ENCODE assay signal across 1 cellular context in the genomic region with DNA sequence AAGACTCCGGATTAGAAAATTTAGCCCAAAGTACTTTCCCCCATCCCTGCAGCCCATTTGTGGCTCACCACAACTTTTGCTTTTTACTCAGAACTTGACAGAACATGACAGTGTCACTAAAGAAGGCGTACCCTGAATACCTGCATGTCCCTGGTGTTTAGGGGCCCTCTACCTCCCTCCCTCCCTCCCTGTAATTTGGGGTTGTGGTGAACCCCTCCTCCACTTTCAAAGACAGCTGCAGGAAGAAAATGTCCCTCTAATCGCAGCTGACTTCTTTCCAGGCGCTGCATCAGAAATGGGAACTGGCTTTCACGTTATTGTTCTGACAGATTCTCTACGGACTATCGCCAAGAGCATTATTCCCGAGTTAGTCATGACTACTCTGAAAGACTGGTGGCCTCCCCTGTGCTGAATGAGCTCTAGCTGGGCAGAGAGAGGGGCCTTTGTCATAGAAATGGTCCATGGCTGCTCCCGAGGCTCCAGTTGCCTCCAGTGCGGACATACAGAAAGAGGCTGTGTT.
TF ChIP-seq lines count a peak whose summit lies in the region.

No MANE protein-coding gene starts in this region.

TF ChIP-seq in GM12878, 131 proteins besides CTCF, POLR2A, EP300 and RAD21 (continued from another document and continues in another):
- peak; percentile 74 to 75 for TF ChIP-seq IKZF2 (IDR thresholded peaks at IDR 0.05)
- no peak for TF ChIP-seq ZNF384 (IDR thresholded peaks at IDR 0.05; ENCODE audit: borderline replicate concordance, low read depth, low read length)
- TF ChIP-seq, protein P1, sequence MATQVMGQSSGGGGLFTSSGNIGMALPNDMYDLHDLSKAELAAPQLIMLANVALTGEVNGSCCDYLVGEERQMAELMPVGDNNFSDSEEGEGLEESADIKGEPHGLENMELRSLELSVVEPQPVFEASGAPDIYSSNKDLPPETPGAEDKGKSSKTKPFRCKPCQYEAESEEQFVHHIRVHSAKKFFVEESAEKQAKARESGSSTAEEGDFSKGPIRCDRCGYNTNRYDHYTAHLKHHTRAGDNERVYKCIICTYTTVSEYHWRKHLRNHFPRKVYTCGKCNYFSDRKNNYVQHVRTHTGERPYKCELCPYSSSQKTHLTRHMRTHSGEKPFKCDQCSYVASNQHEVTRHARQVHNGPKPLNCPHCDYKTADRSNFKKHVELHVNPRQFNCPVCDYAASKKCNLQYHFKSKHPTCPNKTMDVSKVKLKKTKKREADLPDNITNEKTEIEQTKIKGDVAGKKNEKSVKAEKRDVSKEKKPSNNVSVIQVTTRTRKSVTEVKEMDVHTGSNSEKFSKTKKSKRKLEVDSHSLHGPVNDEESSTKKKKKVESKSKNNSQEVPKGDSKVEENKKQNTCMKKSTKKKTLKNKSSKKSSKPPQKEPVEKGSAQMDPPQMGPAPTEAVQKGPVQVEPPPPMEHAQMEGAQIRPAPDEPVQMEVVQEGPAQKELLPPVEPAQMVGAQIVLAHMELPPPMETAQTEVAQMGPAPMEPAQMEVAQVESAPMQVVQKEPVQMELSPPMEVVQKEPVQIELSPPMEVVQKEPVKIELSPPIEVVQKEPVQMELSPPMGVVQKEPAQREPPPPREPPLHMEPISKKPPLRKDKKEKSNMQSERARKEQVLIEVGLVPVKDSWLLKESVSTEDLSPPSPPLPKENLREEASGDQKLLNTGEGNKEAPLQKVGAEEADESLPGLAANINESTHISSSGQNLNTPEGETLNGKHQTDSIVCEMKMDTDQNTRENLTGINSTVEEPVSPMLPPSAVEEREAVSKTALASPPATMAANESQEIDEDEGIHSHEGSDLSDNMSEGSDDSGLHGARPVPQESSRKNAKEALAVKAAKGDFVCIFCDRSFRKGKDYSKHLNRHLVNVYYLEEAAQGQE (IDR thresholded peaks at IDR 0.05; ENCODE audit: low read depth, low read length): no peak
- no peak for TF ChIP-seq GATAD2B (conservative IDR thresholded peaks at IDR 0.05; ENCODE audit: low read depth)
- no peak for TF ChIP-seq POU2F2 (IDR thresholded peaks at IDR 0.05; ENCODE audit: borderline replicate concordance, low read depth, low read length)
- 0 out of 3 replicates have a peak, but pooled peaks of 1 of the 2 experiments have one; percentile 4 for TF ChIP-seq EGR1 (IDR thresholded peaks at IDR 0.05; ENCODE audit: borderline replicate concordance in 1 of 2, low read depth in 2 of 2, low read length in 2 of 2)
- TF ChIP-seq CBX5 (IDR thresholded peaks at IDR 0.05; ENCODE audit: low read depth): no peak
- TF ChIP-seq NFXL1 (IDR thresholded peaks at IDR 0.05; ENCODE audit: borderline replicate concordance): no peak
- peak; percentile 83 for TF ChIP-seq CREM (IDR thresholded peaks at IDR 0.05; ENCODE audit: low read depth)
- TF ChIP-seq MYB (IDR thresholded peaks at IDR 0.05; ENCODE audit: borderline replicate concordance, low read depth, low read length): no peak
- TF ChIP-seq GABPA (IDR thresholded peaks at IDR 0.05; ENCODE audit: low read depth): 0 out of 2 replicates have a peak, but pooled peaks have one; percentile 45
- no peak for TF ChIP-seq MYC (IDR thresholded peaks at IDR 0.05; ENCODE audit: insufficient read depth, insufficient read length, insufficient replicate concordance, low read length, severe bottlenecking)
- no peak for TF ChIP-seq HDAC2 (IDR thresholded peaks at IDR 0.05)
- no peak for TF ChIP-seq TAF1 (IDR thresholded peaks at IDR 0.05; ENCODE audit: borderline replicate concordance, low read depth, low read length)
- TF ChIP-seq BCLAF1 (IDR thresholded peaks at IDR 0.05): no peak
- TF ChIP-seq ELK1 (IDR thresholded peaks at IDR 0.05; ENCODE audit: low read depth, low read length): no peak
- TF ChIP-seq RUNX3 (IDR thresholded peaks at IDR 0.05; ENCODE audit: low read length): peak; percentile 99
- TF ChIP-seq, protein P2, sequence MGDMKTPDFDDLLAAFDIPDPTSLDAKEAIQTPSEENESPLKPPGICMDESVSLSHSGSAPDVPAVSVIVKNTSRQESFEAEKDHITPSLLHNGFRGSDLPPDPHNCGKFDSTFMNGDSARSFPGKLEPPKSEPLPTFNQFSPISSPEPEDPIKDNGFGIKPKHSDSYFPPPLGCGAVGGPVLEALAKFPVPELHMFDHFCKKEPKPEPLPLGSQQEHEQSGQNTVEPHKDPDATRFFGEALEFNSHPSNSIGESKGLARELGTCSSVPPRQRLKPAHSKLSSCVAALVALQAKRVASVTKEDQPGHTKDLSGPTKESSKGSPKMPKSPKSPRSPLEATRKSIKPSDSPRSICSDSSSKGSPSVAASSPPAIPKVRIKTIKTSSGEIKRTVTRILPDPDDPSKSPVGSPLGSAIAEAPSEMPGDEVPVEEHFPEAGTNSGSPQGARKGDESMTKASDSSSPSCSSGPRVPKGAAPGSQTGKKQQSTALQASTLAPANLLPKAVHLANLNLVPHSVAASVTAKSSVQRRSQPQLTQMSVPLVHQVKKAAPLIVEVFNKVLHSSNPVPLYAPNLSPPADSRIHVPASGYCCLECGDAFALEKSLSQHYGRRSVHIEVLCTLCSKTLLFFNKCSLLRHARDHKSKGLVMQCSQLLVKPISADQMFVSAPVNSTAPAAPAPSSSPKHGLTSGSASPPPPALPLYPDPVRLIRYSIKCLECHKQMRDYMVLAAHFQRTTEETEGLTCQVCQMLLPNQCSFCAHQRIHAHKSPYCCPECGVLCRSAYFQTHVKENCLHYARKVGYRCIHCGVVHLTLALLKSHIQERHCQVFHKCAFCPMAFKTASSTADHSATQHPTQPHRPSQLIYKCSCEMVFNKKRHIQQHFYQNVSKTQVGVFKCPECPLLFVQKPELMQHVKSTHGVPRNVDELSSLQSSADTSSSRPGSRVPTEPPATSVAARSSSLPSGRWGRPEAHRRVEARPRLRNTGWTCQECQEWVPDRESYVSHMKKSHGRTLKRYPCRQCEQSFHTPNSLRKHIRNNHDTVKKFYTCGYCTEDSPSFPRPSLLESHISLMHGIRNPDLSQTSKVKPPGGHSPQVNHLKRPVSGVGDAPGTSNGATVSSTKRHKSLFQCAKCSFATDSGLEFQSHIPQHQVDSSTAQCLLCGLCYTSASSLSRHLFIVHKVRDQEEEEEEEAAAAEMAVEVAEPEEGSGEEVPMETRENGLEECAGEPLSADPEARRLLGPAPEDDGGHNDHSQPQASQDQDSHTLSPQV (IDR thresholded peaks at IDR 0.05): no peak
- TF ChIP-seq POLR2AphosphoS2 (IDR thresholded peaks at IDR 0.05; ENCODE audit: low read depth, low read length): no peak
- no peak for TF ChIP-seq RBBP5 (conservative IDR thresholded peaks at IDR 0.05)
- no peak for TF ChIP-seq SUPT20H (IDR thresholded peaks at IDR 0.05; ENCODE audit: borderline replicate concordance, control insufficient read depth, low read depth, low read length)
- no peak for TF ChIP-seq SMAD1 (IDR thresholded peaks at IDR 0.05; ENCODE audit: low read depth, partially characterized antibody)
- no peak for TF ChIP-seq RELA (IDR thresholded peaks at IDR 0.05; ENCODE audit: borderline replicate concordance, partially characterized antibody)
- no peak for TF ChIP-seq ZNF622 (IDR thresholded peaks at IDR 0.05)
- peak; percentile 38 for TF ChIP-seq BCL3 (IDR thresholded peaks at IDR 0.05; ENCODE audit: borderline replicate concordance, insufficient read depth, low read depth, low read length, poor library complexity, severe bottlenecking)
- TF ChIP-seq POLR2AphosphoS5 (IDR thresholded peaks at IDR 0.05; ENCODE audit: low read length): no peak
- TF ChIP-seq RB1 (IDR thresholded peaks at IDR 0.05; ENCODE audit: borderline replicate concordance): no peak
- 0 out of 2 replicates have a peak, but pooled peaks have one; percentile 45 for TF ChIP-seq BCL11A (IDR thresholded peaks at IDR 0.05; ENCODE audit: low read depth, low read length)
- TF ChIP-seq, protein P3, sequence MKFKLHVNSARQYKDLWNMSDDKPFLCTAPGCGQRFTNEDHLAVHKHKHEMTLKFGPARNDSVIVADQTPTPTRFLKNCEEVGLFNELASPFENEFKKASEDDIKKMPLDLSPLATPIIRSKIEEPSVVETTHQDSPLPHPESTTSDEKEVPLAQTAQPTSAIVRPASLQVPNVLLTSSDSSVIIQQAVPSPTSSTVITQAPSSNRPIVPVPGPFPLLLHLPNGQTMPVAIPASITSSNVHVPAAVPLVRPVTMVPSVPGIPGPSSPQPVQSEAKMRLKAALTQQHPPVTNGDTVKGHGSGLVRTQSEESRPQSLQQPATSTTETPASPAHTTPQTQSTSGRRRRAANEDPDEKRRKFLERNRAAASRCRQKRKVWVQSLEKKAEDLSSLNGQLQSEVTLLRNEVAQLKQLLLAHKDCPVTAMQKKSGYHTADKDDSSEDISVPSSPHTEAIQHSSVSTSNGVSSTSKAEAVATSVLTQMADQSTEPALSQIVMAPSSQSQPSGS (IDR thresholded peaks at IDR 0.05; ENCODE audit: low read length): no peak
- TF ChIP-seq IRF5 (IDR thresholded peaks at IDR 0.05; ENCODE audit: borderline replicate concordance): no peak
- peak; percentile 43; the same call in 1 of the 2 replicates for TF ChIP-seq IKZF1 (conservative IDR thresholded peaks at IDR 0.05)
- peak; percentile 91; the same call in 1 of the 2 replicates for TF ChIP-seq MTA3 (IDR thresholded peaks at IDR 0.05; ENCODE audit: borderline replicate concordance, low read length)
- peak; percentile 87 for TF ChIP-seq ZBED1 (IDR thresholded peaks at IDR 0.05; ENCODE audit: borderline replicate concordance)
- TF ChIP-seq SREBF1 (IDR thresholded peaks at IDR 0.05; ENCODE audit: low read length): no peak
- TF ChIP-seq BMI1 (IDR thresholded peaks at IDR 0.05; ENCODE audit: borderline replicate concordance): no peak
- TF ChIP-seq, protein P4, sequence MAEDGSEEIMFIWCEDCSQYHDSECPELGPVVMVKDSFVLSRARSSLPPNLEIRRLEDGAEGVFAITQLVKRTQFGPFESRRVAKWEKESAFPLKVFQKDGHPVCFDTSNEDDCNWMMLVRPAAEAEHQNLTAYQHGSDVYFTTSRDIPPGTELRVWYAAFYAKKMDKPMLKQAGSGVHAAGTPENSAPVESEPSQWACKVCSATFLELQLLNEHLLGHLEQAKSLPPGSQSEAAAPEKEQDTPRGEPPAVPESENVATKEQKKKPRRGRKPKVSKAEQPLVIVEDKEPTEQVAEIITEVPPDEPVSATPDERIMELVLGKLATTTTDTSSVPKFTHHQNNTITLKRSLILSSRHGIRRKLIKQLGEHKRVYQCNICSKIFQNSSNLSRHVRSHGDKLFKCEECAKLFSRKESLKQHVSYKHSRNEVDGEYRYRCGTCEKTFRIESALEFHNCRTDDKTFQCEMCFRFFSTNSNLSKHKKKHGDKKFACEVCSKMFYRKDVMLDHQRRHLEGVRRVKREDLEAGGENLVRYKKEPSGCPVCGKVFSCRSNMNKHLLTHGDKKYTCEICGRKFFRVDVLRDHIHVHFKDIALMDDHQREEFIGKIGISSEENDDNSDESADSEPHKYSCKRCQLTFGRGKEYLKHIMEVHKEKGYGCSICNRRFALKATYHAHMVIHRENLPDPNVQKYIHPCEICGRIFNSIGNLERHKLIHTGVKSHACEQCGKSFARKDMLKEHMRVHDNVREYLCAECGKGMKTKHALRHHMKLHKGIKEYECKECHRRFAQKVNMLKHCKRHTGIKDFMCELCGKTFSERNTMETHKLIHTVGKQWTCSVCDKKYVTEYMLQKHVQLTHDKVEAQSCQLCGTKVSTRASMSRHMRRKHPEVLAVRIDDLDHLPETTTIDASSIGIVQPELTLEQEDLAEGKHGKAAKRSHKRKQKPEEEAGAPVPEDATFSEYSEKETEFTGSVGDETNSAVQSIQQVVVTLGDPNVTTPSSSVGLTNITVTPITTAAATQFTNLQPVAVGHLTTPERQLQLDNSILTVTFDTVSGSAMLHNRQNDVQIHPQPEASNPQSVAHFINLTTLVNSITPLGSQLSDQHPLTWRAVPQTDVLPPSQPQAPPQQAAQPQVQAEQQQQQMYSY (CRISPR knock-in tag; IDR thresholded peaks at IDR 0.05): no peak
